ENCODE assay signal across 11 cellular contexts in genomic region chr7:74292757-74293576, GRCh38. TPM values are rescaled to one million over a fixed set of nuclear protein-coding genes. Genes with fewer than 3 reads are reported as not detected.
DNase-seq lines count a peak whose midpoint lies in the region; ATAC-seq and TF ChIP-seq lines count a peak whose summit lies in the region.
"Had no signal": no experiment of that assay in that cellular context is flagged by ENCODE, and none has a peak within 500 bp of the region (broad histone marks: within the 10 kb centered on the region; RNA-seq: fewer than 3 reads in every experiment).

No MANE protein-coding gene starts in this region.

- no peaks in the 10 kb centered on the region for H3K36me3 ChIP-seq in body of pancreas (replicated peaks in 1 of 2; ENCODE audit: insufficient read depth in 1 of 2, low read depth in 2 of 2)
- H3K36me3 ChIP-seq: thyroid gland had no signal

- no peaks in the 10 kb centered on the region for H3K36me3 Mint-ChIP-seq in activated naive CD8-positive, alpha-beta T cell treated with anti-CD3 and anti-CD28 coated beads for 36 hours
- H3K36me3 Mint-ChIP-seq: activated naive CD4-positive, alpha-beta T cell treated with anti-CD3 and anti-CD28 coated beads, Interleukin-2, amount 10 ng/mL, durations not matched to agents 7 days and 5 days had no signal

- peaks cover 10% of the 10 kb centered on the region for H3K4me1 Mint-ChIP-seq in activated naive CD8-positive, alpha-beta T cell treated with anti-CD3 and anti-CD28 coated beads for 36 hours

- TF ChIP-seq POLR2A in body of pancreas (IDR thresholded peaks at IDR 0.05) = peak in 2 of 3 donors; percentile 39

- ATAC-seq in body of pancreas (peak; percentile 71), GM19452 (IDR thresholded peaks at IDR 0.05; ENCODE audit: unreplicated experiment) (no peak)

- H3K4me3 ChIP-seq in body of pancreas (peak overlapping the region in 1 of 2 donors; percentile 3), coronary artery (no peak overlapping the region)
- H3K4me3 ChIP-seq: thyroid gland had no signal

- no peaks in the 10 kb centered on the region for H3K9me3 ChIP-seq in body of pancreas
- H3K9me3 ChIP-seq: thyroid gland had no signal

- H3K27ac ChIP-seq in body of pancreas (peak overlapping the region; percentile 76 to 88 (median 82)), substantia nigra (ENCODE audit: low read depth, low read length, poor library complexity, severe bottlenecking) (peak overlapping the region; percentile 18), coronary artery (no peak overlapping the region)
- H3K27ac ChIP-seq: thyroid gland had no signal

- 22 to 23% methylated on average over 11 to 18 of the region's 18 CpGs for WGBS in body of pancreas, 2 donors

- H3K9me3 Mint-ChIP-seq in activated naive CD8-positive, alpha-beta T cell treated with anti-CD3 and anti-CD28 coated beads for 36 hours = no peaks in the 10 kb centered on the region
- H3K9me3 Mint-ChIP-seq: activated naive CD4-positive, alpha-beta T cell treated with anti-CD3 and anti-CD28 coated beads, Interleukin-2, amount 10 ng/mL, durations not matched to agents 7 days and 5 days had no signal

- H3K27me3 ChIP-seq in body of pancreas = no peaks in the 10 kb centered on the region
- H3K27me3 ChIP-seq: thyroid gland had no signal

- intact Hi-C loops in body of pancreas (cut with DNase I) = no loop called here

- no peak overlapping the region for H3K4me3 Mint-ChIP-seq in activated naive CD8-positive, alpha-beta T cell treated with anti-CD3 and anti-CD28 coated beads for 36 hours
- H3K4me3 Mint-ChIP-seq: activated naive CD4-positive, alpha-beta T cell treated with anti-CD3 and anti-CD28 coated beads, Interleukin-2, amount 10 ng/mL, durations not matched to agents 7 days and 5 days had no signal

- DNase-seq in HuH-7.5 (ENCODE audit: low spot score) = peak; percentile 76
- peak; percentile 81 to 91 (median 89) for DNase-seq in body of pancreas
- DNase-seq in medulla oblongata (ENCODE audit: extremely low spot score) = peak; percentile 1
- peak in 5 of 49 donors; percentile 4 to 59 (median 26) for DNase-seq in substantia nigra (lab: John Stamatoyannopoulos, UW)
- DNase-seq in activated naive CD8-positive, alpha-beta T cell treated with anti-CD3 and anti-CD28 coated beads for 36 hours = no peak
- no peak for DNase-seq in activated T-cell treated with anti-CD3 and anti-CD28 coated beads for 4 hours
- no peak for DNase-seq in coronary artery (ENCODE audit: low spot score)
- DNase-seq: activated naive CD4-positive, alpha-beta T cell treated with anti-CD3 and anti-CD28 coated beads, Interleukin-2, amount 10 ng/mL, durations not matched to agents 7 days and 5 days; NCI-H1092 treated with DMSO at 0.1 percent for 48 hours; thyroid gland had no signal

- H3K4me1 ChIP-seq in body of pancreas = peaks cover 68% of the 10 kb centered on the region

- no peak overlapping the region for H3K27ac Mint-ChIP-seq in activated naive CD8-positive, alpha-beta T cell treated with anti-CD3 and anti-CD28 coated beads for 36 hours
- H3K27ac Mint-ChIP-seq: activated naive CD4-positive, alpha-beta T cell treated with anti-CD3 and anti-CD28 coated beads, Interleukin-2, amount 10 ng/mL, durations not matched to agents 7 days and 5 days had no signal

- TF ChIP-seq CTCF in body of pancreas (IDR thresholded peaks at IDR 0.05) (peak in 1 of 7 experiments; percentile 11), coronary artery (IDR thresholded peaks at IDR 0.05) (no peak)

- peaks cover 11% of the 10 kb centered on the region for H3K27me3 Mint-ChIP-seq in activated naive CD8-positive, alpha-beta T cell treated with anti-CD3 and anti-CD28 coated beads for 36 hours

RNA-seq across cellular contexts. Expression of gene CLIP2, which starts 3.8 kb away (rescaled TPM):
- 100 to 1,000 TPM in 1 of 2 donors, 10 to 100 TPM in 1; 31.6 to 120 TPM for total RNA-seq in body of pancreas
- under 1 TPM; 0.62 to 0.74 TPM for total RNA-seq in activated naive CD8-positive, alpha-beta T cell treated with anti-CD3 and anti-CD28 coated beads for 36 hours

RNA-seq across cellular contexts. Expression of gene RFC2, which starts 38.8 kb away (rescaled TPM):
- total RNA-seq in body of pancreas = 10 to 100 TPM in 1 of 2 donors, 1 to 10 TPM in 1; 7.9 to 10.1 TPM
- 100 to 1,000 TPM; 111 to 112 TPM for total RNA-seq in activated naive CD8-positive, alpha-beta T cell treated with anti-CD3 and anti-CD28 coated beads for 36 hours

Comparison
In these comparisons a context has a peak if more than half of its experiments do, and no peak if none do; other contexts are left out.
1. DNase-seq: peak in HuH-7.5 (single experiment), body of pancreas (4 of 4) and medulla oblongata (single experiment); none in activated naive CD8-positive, alpha-beta T cell treated with anti-CD3 and anti-CD28 coated beads for 36 hours (single experiment), activated T-cell treated with anti-CD3 and anti-CD28 coated beads for 4 hours (single experiment) and coronary artery (single experiment).
2. H3K27ac ChIP-seq: peak in body of pancreas (4 of 4) and substantia nigra (single experiment); none in coronary artery (0 of 2).
3. RNA of gene CLIP2, which starts 3.8 kb away (total RNA-seq): 31.6 to 120 TPM in body of pancreas; 0.62 to 0.74 TPM in activated naive CD8-positive, alpha-beta T cell treated with anti-CD3 and anti-CD28 coated beads for 36 hours; every median in the first group is over 10 times any median in the second.
4. RNA of gene RFC2, which starts 38.8 kb away (total RNA-seq): 111 to 112 TPM in activated naive CD8-positive, alpha-beta T cell treated with anti-CD3 and anti-CD28 coated beads for 36 hours; 7.9 to 10.1 TPM in body of pancreas; every median in the first group is over 10 times any median in the second.